ENCODE assay signal across 1 cellular context in genomic region chr4:1351854-1352633, GRCh38.
TF ChIP-seq lines count a peak whose summit lies in the region.

No MANE protein-coding gene starts in this region.

TF ChIP-seq in HepG2, 621 proteins besides CTCF, POLR2A, EP300 and RAD21 (continued from another document):
- no peak for TF ChIP-seq USF2 (IDR thresholded peaks at IDR 0.05; ENCODE audit: low read depth, low read length)
- TF ChIP-seq USF2 (CRISPR knock-in tag; IDR thresholded peaks at IDR 0.05; ENCODE audit: borderline replicate concordance): no peak
- TF ChIP-seq KLF11 (CRISPR knock-in tag; IDR thresholded peaks at IDR 0.05): no peak
- no peak for TF ChIP-seq ISL2 (CRISPR knock-in tag; IDR thresholded peaks at IDR 0.05)
- TF ChIP-seq POLR2G (IDR thresholded peaks at IDR 0.05; ENCODE audit: low read depth, low read length): no peak
- no peak for TF ChIP-seq ZNF230 (CRISPR knock-in tag; IDR thresholded peaks at IDR 0.05)
- no peak for TF ChIP-seq KLF6 (CRISPR knock-in tag; IDR thresholded peaks at IDR 0.05)
- no peak for TF ChIP-seq MYNN (CRISPR knock-in tag; IDR thresholded peaks at IDR 0.05; ENCODE audit: low read depth)
- peak; percentile 43; the same call in 1 of the 2 replicates for TF ChIP-seq IRF2 (CRISPR knock-in tag; IDR thresholded peaks at IDR 0.05)
- TF ChIP-seq, protein P1, sequence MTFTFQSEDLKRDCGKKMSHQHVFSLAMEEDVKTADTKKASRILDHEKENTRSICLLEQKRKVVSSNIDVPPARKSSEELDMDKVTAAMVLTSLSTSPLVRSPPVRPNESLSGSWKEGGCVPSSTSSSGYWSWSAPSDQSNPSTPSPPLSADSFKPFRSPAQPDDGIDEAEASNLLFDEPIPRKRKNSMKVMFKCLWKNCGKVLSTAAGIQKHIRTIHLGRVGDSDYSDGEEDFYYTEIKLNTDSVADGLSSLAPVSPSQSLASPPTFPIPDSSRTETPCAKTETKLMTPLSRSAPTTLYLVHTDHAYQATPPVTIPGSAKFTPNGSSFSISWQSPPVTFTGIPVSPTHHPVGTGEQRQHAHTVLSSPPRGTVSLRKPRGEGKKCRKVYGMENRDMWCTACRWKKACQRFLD (CRISPR knock-in tag; IDR thresholded peaks at IDR 0.05; ENCODE audit: borderline replicate concordance): no peak
- peak; percentile 69 for TF ChIP-seq ETV5 (CRISPR knock-in tag; IDR thresholded peaks at IDR 0.05; ENCODE audit: borderline replicate concordance)
- TF ChIP-seq XRCC5 (optimal IDR thresholded peaks at IDR 0.05; ENCODE audit: low read length): peak; percentile 94
- no peak for TF ChIP-seq ZFP1 (CRISPR knock-in tag; IDR thresholded peaks at IDR 0.05)
- no peak for TF ChIP-seq PHF8 (CRISPR knock-in tag; IDR thresholded peaks at IDR 0.05)
- TF ChIP-seq ZNF382 (CRISPR knock-in tag; IDR thresholded peaks at IDR 0.05; ENCODE audit: borderline replicate concordance): no peak
